1 cellular context compared by ENCODE assay signal in the genomic region with DNA sequence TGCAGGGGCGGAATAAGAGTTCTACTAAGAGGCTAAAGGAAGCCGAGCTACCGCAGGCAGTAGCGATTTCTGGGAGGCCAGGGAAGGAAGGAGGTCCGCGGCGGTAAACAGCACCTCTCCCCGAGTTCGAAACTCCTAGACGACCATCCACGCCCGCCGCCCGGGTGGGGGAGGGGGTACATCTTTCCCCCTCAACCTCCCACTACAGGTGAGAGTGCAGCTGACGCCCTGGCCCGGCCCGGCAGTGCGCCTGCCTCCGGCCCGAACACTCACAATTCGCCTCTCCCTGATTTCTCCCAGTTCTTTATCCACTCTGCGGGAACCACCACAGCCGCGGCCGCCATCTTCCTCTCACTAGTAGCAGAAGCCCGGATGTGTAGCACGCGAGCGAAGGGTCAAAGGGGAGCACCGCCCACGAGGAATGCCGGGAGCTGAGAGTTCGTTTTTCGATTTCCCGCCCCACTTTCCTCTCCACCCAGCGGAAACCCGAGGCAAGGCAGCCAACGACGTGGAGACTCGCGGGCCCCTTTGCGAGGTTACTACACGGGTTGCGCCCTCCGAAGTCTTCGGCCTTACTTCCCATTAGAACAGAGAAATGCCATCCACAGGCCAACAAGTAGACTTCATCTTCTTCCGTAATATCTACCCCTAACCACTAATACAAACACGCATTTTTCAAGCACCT.
TF ChIP-seq lines count a peak whose summit lies in the region.

A gene with protein sequence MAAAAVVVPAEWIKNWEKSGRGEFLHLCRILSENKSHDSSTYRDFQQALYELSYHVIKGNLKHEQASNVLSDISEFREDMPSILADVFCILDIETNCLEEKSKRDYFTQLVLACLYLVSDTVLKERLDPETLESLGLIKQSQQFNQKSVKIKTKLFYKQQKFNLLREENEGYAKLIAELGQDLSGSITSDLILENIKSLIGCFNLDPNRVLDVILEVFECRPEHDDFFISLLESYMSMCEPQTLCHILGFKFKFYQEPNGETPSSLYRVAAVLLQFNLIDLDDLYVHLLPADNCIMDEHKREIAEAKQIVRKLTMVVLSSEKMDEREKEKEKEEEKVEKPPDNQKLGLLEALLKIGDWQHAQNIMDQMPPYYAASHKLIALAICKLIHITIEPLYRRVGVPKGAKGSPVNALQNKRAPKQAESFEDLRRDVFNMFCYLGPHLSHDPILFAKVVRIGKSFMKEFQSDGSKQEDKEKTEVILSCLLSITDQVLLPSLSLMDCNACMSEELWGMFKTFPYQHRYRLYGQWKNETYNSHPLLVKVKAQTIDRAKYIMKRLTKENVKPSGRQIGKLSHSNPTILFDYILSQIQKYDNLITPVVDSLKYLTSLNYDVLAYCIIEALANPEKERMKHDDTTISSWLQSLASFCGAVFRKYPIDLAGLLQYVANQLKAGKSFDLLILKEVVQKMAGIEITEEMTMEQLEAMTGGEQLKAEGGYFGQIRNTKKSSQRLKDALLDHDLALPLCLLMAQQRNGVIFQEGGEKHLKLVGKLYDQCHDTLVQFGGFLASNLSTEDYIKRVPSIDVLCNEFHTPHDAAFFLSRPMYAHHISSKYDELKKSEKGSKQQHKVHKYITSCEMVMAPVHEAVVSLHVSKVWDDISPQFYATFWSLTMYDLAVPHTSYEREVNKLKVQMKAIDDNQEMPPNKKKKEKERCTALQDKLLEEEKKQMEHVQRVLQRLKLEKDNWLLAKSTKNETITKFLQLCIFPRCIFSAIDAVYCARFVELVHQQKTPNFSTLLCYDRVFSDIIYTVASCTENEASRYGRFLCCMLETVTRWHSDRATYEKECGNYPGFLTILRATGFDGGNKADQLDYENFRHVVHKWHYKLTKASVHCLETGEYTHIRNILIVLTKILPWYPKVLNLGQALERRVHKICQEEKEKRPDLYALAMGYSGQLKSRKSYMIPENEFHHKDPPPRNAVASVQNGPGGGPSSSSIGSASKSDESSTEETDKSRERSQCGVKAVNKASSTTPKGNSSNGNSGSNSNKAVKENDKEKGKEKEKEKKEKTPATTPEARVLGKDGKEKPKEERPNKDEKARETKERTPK (N-terminal part only) (minus strand): TSS at position 374 of the 685 bp plus-strand sequence. CDS start 30 bp downstream, at position 344.

TF ChIP-seq in HepG2, 621 proteins besides CTCF, POLR2A, EP300 and RAD21 (continued from another document and continues in another):
- TF ChIP-seq, protein P1, sequence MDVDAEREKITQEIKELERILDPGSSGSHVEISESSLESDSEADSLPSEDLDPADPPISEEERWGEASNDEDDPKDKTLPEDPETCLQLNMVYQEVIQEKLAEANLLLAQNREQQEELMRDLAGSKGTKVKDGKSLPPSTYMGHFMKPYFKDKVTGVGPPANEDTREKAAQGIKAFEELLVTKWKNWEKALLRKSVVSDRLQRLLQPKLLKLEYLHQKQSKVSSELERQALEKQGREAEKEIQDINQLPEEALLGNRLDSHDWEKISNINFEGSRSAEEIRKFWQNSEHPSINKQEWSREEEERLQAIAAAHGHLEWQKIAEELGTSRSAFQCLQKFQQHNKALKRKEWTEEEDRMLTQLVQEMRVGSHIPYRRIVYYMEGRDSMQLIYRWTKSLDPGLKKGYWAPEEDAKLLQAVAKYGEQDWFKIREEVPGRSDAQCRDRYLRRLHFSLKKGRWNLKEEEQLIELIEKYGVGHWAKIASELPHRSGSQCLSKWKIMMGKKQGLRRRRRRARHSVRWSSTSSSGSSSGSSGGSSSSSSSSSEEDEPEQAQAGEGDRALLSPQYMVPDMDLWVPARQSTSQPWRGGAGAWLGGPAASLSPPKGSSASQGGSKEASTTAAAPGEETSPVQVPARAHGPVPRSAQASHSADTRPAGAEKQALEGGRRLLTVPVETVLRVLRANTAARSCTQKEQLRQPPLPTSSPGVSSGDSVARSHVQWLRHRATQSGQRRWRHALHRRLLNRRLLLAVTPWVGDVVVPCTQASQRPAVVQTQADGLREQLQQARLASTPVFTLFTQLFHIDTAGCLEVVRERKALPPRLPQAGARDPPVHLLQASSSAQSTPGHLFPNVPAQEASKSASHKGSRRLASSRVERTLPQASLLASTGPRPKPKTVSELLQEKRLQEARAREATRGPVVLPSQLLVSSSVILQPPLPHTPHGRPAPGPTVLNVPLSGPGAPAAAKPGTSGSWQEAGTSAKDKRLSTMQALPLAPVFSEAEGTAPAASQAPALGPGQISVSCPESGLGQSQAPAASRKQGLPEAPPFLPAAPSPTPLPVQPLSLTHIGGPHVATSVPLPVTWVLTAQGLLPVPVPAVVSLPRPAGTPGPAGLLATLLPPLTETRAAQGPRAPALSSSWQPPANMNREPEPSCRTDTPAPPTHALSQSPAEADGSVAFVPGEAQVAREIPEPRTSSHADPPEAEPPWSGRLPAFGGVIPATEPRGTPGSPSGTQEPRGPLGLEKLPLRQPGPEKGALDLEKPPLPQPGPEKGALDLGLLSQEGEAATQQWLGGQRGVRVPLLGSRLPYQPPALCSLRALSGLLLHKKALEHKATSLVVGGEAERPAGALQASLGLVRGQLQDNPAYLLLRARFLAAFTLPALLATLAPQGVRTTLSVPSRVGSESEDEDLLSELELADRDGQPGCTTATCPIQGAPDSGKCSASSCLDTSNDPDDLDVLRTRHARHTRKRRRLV (CRISPR knock-in tag; IDR thresholded peaks at IDR 0.05): no peak
- no peak for TF ChIP-seq ZBTB7A (CRISPR knock-in tag; IDR thresholded peaks at IDR 0.05)
- TF ChIP-seq, protein P2, sequence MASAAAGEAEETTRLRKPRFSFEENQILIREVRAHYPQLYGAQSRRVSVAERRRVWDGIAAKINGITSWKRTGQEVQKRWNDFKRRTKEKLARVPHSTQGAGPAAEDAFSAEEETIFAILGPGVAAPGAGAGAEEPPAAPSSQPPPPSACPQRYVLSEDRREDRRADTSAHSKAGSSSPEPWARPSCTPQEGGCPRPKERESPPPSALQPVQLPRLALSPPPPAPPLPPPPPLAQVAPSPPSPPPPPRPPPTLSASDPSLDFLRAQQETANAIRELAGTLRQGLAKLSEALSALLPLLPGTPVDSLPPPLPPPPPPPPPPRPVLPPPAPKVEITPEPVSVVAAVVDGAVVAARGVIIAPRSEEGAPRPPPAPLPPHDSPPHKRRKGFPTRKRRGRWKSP (CRISPR knock-in tag; IDR thresholded peaks at IDR 0.05): no peak
- no peak for TF ChIP-seq ZNF775 (CRISPR knock-in tag; IDR thresholded peaks at IDR 0.05; ENCODE audit: borderline replicate concordance)
- TF ChIP-seq, protein P3, sequence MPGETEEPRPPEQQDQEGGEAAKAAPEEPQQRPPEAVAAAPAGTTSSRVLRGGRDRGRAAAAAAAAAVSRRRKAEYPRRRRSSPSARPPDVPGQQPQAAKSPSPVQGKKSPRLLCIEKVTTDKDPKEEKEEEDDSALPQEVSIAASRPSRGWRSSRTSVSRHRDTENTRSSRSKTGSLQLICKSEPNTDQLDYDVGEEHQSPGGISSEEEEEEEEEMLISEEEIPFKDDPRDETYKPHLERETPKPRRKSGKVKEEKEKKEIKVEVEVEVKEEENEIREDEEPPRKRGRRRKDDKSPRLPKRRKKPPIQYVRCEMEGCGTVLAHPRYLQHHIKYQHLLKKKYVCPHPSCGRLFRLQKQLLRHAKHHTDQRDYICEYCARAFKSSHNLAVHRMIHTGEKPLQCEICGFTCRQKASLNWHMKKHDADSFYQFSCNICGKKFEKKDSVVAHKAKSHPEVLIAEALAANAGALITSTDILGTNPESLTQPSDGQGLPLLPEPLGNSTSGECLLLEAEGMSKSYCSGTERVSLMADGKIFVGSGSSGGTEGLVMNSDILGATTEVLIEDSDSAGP (CRISPR knock-in tag; IDR thresholded peaks at IDR 0.05; ENCODE audit: borderline replicate concordance): peak; percentile 38; the same call in 1 of the 2 replicates
- TF ChIP-seq, protein P4, sequence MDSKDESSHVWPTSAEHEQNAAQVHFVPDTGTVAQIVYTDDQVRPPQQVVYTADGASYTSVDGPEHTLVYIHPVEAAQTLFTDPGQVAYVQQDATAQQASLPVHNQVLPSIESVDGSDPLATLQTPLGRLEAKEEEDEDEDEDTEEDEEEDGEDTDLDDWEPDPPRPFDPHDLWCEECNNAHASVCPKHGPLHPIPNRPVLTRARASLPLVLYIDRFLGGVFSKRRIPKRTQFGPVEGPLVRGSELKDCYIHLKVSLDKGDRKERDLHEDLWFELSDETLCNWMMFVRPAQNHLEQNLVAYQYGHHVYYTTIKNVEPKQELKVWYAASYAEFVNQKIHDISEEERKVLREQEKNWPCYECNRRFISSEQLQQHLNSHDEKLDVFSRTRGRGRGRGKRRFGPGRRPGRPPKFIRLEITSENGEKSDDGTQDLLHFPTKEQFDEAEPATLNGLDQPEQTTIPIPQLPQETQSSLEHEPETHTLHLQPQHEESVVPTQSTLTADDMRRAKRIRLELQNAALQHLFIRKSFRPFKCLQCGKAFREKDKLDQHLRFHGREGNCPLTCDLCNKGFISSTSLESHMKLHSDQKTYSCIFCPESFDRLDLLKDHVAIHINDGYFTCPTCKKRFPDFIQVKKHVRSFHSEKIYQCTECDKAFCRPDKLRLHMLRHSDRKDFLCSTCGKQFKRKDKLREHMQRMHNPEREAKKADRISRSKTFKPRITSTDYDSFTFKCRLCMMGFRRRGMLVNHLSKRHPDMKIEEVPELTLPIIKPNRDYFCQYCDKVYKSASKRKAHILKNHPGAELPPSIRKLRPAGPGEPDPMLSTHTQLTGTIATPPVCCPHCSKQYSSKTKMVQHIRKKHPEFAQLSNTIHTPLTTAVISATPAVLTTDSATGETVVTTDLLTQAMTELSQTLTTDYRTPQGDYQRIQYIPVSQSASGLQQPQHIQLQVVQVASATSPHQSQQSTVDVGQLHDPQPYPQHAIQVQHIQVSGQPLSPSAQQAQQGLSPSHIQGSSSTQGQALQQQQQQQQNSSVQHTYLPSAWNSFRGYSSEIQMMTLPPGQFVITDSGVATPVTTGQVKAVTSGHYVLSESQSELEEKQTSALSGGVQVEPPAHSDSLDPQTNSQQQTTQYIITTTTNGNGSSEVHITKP (CRISPR knock-in tag; IDR thresholded peaks at IDR 0.05; ENCODE audit: low read depth): no peak
- no peak for TF ChIP-seq ZNF782 (CRISPR knock-in tag; IDR thresholded peaks at IDR 0.05; ENCODE audit: borderline replicate concordance)
- TF ChIP-seq, protein P5, sequence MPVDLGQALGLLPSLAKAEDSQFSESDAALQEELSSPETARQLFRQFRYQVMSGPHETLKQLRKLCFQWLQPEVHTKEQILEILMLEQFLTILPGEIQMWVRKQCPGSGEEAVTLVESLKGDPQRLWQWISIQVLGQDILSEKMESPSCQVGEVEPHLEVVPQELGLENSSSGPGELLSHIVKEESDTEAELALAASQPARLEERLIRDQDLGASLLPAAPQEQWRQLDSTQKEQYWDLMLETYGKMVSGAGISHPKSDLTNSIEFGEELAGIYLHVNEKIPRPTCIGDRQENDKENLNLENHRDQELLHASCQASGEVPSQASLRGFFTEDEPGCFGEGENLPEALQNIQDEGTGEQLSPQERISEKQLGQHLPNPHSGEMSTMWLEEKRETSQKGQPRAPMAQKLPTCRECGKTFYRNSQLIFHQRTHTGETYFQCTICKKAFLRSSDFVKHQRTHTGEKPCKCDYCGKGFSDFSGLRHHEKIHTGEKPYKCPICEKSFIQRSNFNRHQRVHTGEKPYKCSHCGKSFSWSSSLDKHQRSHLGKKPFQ (CRISPR knock-in tag; IDR thresholded peaks at IDR 0.05; ENCODE audit: insufficient replicate concordance): no peak
- TF ChIP-seq, protein P6, sequence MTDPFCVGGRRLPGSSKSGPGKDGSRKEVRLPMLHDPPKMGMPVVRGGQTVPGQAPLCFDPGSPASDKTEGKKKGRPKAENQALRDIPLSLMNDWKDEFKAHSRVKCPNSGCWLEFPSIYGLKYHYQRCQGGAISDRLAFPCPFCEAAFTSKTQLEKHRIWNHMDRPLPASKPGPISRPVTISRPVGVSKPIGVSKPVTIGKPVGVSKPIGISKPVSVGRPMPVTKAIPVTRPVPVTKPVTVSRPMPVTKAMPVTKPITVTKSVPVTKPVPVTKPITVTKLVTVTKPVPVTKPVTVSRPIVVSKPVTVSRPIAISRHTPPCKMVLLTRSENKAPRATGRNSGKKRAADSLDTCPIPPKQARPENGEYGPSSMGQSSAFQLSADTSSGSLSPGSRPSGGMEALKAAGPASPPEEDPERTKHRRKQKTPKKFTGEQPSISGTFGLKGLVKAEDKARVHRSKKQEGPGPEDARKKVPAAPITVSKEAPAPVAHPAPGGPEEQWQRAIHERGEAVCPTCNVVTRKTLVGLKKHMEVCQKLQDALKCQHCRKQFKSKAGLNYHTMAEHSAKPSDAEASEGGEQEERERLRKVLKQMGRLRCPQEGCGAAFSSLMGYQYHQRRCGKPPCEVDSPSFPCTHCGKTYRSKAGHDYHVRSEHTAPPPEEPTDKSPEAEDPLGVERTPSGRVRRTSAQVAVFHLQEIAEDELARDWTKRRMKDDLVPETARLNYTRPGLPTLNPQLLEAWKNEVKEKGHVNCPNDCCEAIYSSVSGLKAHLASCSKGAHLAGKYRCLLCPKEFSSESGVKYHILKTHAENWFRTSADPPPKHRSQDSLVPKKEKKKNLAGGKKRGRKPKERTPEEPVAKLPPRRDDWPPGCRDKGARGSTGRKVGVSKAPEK (CRISPR knock-in tag; IDR thresholded peaks at IDR 0.05; ENCODE audit: borderline replicate concordance): no peak
- no peak for TF ChIP-seq ZNF570 (CRISPR knock-in tag; IDR thresholded peaks at IDR 0.05; ENCODE audit: borderline replicate concordance)
- peak; percentile 68; the same call in 1 of the 2 replicates for TF ChIP-seq YEATS4 (CRISPR knock-in tag; IDR thresholded peaks at IDR 0.05; ENCODE audit: borderline replicate concordance)
- TF ChIP-seq ZNF496 (CRISPR knock-in tag; IDR thresholded peaks at IDR 0.05; ENCODE audit: insufficient replicate concordance): no peak
- 0 out of 2 replicates have a peak, but pooled peaks have one; percentile 30 for TF ChIP-seq ZNF501 (CRISPR knock-in tag; IDR thresholded peaks at IDR 0.05)
- no peak for TF ChIP-seq ZNF619 (CRISPR knock-in tag; IDR thresholded peaks at IDR 0.05)
- TF ChIP-seq SMARCC2 (IDR thresholded peaks at IDR 0.05): no peak
- TF ChIP-seq YY1 (IDR thresholded peaks at IDR 0.05; ENCODE audit: insufficient read depth, insufficient replicate concordance, low read depth, low read length): peak; percentile 93
- TF ChIP-seq ZNF781 (CRISPR knock-in tag; IDR thresholded peaks at IDR 0.05; ENCODE audit: borderline replicate concordance, not compliant biosample characterization): peak; percentile 37
- TF ChIP-seq NFIB (CRISPR knock-in tag; IDR thresholded peaks at IDR 0.05; ENCODE audit: borderline replicate concordance): no peak
- no peak for TF ChIP-seq ZEB1 (IDR thresholded peaks at IDR 0.05; ENCODE audit: insufficient replicate concordance, low read depth)
- TF ChIP-seq, protein P7, sequence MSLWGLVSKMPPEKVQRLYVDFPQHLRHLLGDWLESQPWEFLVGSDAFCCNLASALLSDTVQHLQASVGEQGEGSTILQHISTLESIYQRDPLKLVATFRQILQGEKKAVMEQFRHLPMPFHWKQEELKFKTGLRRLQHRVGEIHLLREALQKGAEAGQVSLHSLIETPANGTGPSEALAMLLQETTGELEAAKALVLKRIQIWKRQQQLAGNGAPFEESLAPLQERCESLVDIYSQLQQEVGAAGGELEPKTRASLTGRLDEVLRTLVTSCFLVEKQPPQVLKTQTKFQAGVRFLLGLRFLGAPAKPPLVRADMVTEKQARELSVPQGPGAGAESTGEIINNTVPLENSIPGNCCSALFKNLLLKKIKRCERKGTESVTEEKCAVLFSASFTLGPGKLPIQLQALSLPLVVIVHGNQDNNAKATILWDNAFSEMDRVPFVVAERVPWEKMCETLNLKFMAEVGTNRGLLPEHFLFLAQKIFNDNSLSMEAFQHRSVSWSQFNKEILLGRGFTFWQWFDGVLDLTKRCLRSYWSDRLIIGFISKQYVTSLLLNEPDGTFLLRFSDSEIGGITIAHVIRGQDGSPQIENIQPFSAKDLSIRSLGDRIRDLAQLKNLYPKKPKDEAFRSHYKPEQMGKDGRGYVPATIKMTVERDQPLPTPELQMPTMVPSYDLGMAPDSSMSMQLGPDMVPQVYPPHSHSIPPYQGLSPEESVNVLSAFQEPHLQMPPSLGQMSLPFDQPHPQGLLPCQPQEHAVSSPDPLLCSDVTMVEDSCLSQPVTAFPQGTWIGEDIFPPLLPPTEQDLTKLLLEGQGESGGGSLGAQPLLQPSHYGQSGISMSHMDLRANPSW (CRISPR knock-in tag; IDR thresholded peaks at IDR 0.05; ENCODE audit: borderline replicate concordance): no peak
- TF ChIP-seq POLR2G (IDR thresholded peaks at IDR 0.05; ENCODE audit: low read depth, low read length): peak; percentile 74
- no peak for TF ChIP-seq PHB2 (IDR thresholded peaks at IDR 0.05; ENCODE audit: partially characterized antibody)
- TF ChIP-seq ZNF180 (CRISPR knock-in tag; IDR thresholded peaks at IDR 0.05; ENCODE audit: borderline replicate concordance, low read depth): no peak
- no peak for TF ChIP-seq ZBTB42 (CRISPR knock-in tag; IDR thresholded peaks at IDR 0.05)
